In the genomic region with DNA sequence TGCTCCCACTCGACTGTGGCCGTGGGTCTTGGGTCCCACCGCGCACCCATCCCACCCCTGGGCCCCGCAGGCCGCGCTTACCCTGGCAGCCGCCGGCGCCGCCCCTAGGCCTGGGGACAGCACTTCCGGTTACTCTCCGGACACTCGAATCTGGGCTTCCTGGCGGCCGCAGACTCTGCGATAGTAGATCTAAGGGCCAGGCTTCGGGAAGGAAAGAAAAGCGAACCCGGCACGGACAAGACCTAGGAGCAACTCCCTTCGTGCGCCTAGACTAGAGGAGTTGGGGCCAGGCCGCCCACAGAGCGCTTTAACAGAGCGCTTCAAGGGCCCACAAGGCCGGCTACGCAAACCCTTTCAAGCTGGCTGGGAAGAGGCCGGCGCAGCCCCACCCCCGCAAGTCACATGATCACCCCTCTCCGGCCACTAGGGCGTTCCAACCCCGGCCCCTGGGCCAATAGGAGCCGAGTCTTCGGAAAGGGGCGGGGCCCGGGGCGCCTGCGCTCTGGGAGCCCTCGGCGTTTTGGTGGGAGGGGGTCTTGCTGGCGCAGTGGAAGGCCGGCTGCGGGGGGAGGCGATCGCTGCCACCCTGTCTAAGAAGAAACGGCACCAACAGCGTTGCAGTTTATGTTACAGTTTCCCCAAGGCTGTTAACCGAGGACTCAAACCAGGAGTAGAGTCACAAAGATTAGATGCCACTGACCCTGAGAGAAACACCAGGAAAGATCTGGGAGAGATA, we compare ENCODE assay signal across 8 cellular contexts. TPM values are rescaled to one million over a fixed set of nuclear protein-coding genes. Genes with fewer than 3 reads are reported as not detected.
A peak's percentile ranks its signal among the peaks of the same experiment; 100 is the strongest.
DNase-seq lines count a peak whose midpoint lies in the region; ATAC-seq lines count a peak whose summit lies in the region.
"Not testable (repeated sequence)": the region's sequence is repeated elsewhere in the genome, so short reads cannot be mapped to it uniquely, and the experiment has no call there.

A gene with protein sequence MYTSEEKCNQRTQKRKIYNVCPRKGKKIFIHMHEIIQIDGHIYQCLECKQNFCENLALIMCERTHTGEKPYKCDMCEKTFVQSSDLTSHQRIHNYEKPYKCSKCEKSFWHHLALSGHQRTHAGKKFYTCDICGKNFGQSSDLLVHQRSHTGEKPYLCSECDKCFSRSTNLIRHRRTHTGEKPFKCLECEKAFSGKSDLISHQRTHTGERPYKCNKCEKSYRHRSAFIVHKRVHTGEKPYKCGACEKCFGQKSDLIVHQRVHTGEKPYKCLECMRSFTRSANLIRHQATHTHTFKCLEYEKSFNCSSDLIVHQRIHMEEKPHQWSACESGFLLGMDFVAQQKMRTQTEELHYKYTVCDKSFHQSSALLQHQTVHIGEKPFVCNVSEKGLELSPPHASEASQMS (minus strand): TSS at position 387 of the 736 bp plus-strand sequence. CDS start 21,193 bp downstream, outside the sequence.

- in situ Hi-C loops in endometrial microvascular endothelial cells (cut with HindIII; ENCODE audit: inconsistent ontology term, low pct_unique_long_range_greater_than_20kb, low sequenced_read_pairs), result not testable (repeated sequence)

- H3K4me3 ChIP-seq in NT2/D1 (ENCODE audit: insufficient read length, low read depth), result peak within 1 kb of the TSS; percentile 74

- peaks cover 32% of the 10 kb centered on the region for H3K36me3 ChIP-seq in NT2/D1 (ENCODE audit: insufficient read depth, insufficient read length, low read length)

- peak; percentile 94 for DNase-seq in COR-L47 (lab: John Stamatoyannopoulos, UW)
- peak in 75 of 76 experiments; percentile 41 to 97 (median 93) for DNase-seq in HUDEP-2 (lab: John Stamatoyannopoulos, UW; ENCODE audit: unreplicated experiment in 76 of 76)
- peak; percentile 78 for DNase-seq in NT2/D1 (ENCODE audit: low read depth, low spot score)
- DNase-seq in activated CD8-positive, alpha-beta memory T cell treated with anti-CD3 and anti-CD28 coated beads, Interleukin-2, amount 50 U/mL, for 1 hour (ENCODE audit: extremely low read depth), result peak; percentile 63
- peak; percentile 97 for DNase-seq in mesenteric fat pad (ENCODE audit: low spot score)
- peak; percentile 65 for DNase-seq in stimulated activated CD8-positive, alpha-beta memory T cell treated with anti-CD3 and anti-CD28 coated beads, Interleukin-15, amount 100 ng/mL, for 24 hours (ENCODE audit: low read depth)

- not testable (repeated sequence) for H3K9me3 ChIP-seq in NT2/D1 (ENCODE audit: insufficient read depth, low read length)

- ATAC-seq in GM21381 (IDR thresholded peaks at IDR 0.05; ENCODE audit: unreplicated experiment), result peak; percentile 97

- peak within 1 kb of the TSS; percentile 80 for H3K9ac ChIP-seq in NT2/D1 (ENCODE audit: insufficient read length, low read depth)

- H3K27me3 ChIP-seq in NT2/D1 (ENCODE audit: insufficient read depth, insufficient read length), result not testable (repeated sequence)

- not testable (repeated sequence) for H3K4me1 ChIP-seq in NT2/D1 (ENCODE audit: insufficient read depth, insufficient read length)

RNA-seq across cellular contexts. Expression of the gene that starts here (rescaled TPM):
- total RNA-seq in endometrial microvascular endothelial cells (ENCODE audit: inconsistent ontology term), result 12.5 TPM
- total RNA-seq in mesenteric fat pad, result 16.3 TPM

Comparison
In these comparisons a context has a peak if more than half of its experiments do, and no peak if none do; other contexts are left out.
1. Peak in every context shown above with its lines: DNase-seq, ATAC-seq and H3K4me3 ChIP-seq.